In genomic region chr3:15157441-15157840, GRCh38 we compare ENCODE assay signal across 34 cellular contexts.
"Had no signal": no experiment of that assay in that cellular context is flagged by ENCODE, and none has a peak within 500 bp of the region (broad histone marks: within the 10 kb centered on the region; RNA-seq: fewer than 3 reads in every experiment).

No MANE protein-coding gene starts in this region.

- H3K4me3 ChIP-seq: MG63 had no signal

- H3K36me3 ChIP-seq: MG63 had no signal

- DNase-seq: Karpas-422, Kasumi-1, MG63, MM.1S, MV-4-11, NCI-H1048, NCI-H1092, NCI-H1092 treated with DMSO at 0.1 percent for 48 hours, NCI-H1105, NCI-H1105 treated with DMSO at 0.1 percent for 48 hours, NCI-H1417, NCI-H1417 treated with DMSO at 0.1 percent for 48 hours, NCI-H1436, NCI-H1436 treated with DMSO at 0.1 percent for 48 hours, NCI-H146, NCI-H1694, NCI-H1694 treated with DMSO at 0.1 percent for 48 hours, NCI-H187, NCI-H187 treated with DMSO at 0.1 percent for 48 hours, NCI-H1930, NCI-H2029, NCI-H2029 treated with DMSO at 0.1 percent for 48 hours, NCI-H2081, NCI-H2081 treated with DMSO at 0.1 percent for 48 hours, NCI-H2107, NCI-H2171, NCI-H2171 treated with DMSO at 0.1 percent for 48 hours, NCI-H2227 treated with DMSO at 0.1 percent for 48 hours, NCI-H226, NCI-H345, NCI-H446, NCI-H446 treated with DMSO at 0.1 percent for 48 hours, NCI-H510A, NCI-H510A treated with DMSO at 0.1 percent for 48 hours had no signal

- H3K9me3 ChIP-seq: MG63 had no signal
